ENCODE assay signal across 13 cellular contexts in genomic region chr16:80175011-80175410, GRCh38.
"Had no signal": no experiment of that assay in that cellular context is flagged by ENCODE, and none has a peak within 500 bp of the region (broad histone marks: within the 10 kb centered on the region; RNA-seq: fewer than 3 reads in every experiment).

No MANE protein-coding gene starts in this region.

- H3K9me3 Mint-ChIP-seq: activated naive CD4-positive, alpha-beta T cell treated with anti-CD3 and anti-CD28 coated beads, Interleukin-2, amount 50 U/mL, for 24 hours; effector memory CD8-positive, alpha-beta T cell; mesothelial cell of epicardium; nephron; stimulated activated naive CD8-positive, alpha-beta T cell treated with anti-CD3 and anti-CD28 coated beads, Interleukin-15, Interleukin-2, amounts not matched to agents 100 ng/mL and 50 ng/mL, for 24 hours; T-helper 2 cell treated with Interferon-gamma antibody and Interleukin-4, amounts not matched to agents 5 μg/mL and 100 μg/mL, for 36 hours; type B pancreatic cell had no signal

- H3K27ac Mint-ChIP-seq: activated naive CD4-positive, alpha-beta T cell treated with anti-CD3 and anti-CD28 coated beads, Interleukin-2, amount 50 U/mL, for 24 hours; activated T-cell treated with anti-CD3 and anti-CD28 coated beads, Interleukin-2, amount 50 U/mL, for 72 hours; effector memory CD8-positive, alpha-beta T cell; mesothelial cell of epicardium; nephron; stimulated activated naive CD8-positive, alpha-beta T cell treated with anti-CD3 and anti-CD28 coated beads, Interleukin-15, Interleukin-2, amounts not matched to agents 100 ng/mL and 50 ng/mL, for 24 hours; T-helper 2 cell treated with Interferon-gamma antibody and Interleukin-4, amounts not matched to agents 5 μg/mL and 100 μg/mL, for 36 hours had no signal

- H3K27ac ChIP-seq: lower lobe of right lung had no signal

- H3K9me3 ChIP-seq: lower lobe of right lung had no signal

- H3K4me1 ChIP-seq: lower lobe of right lung had no signal

- H3K36me3 ChIP-seq: lower lobe of right lung had no signal

- FAIRE-seq: TTC549 had no signal

- ATAC-seq: activated T-cell treated with anti-CD3 and anti-CD28 coated beads, Interleukin-2, amount 50 U/mL, for 72 hours; effector memory CD8-positive, alpha-beta T cell; lower lobe of right lung had no signal

- DNase-seq: activated CD4-positive, alpha-beta T cell treated with anti-CD3 and anti-CD28 coated beads, Interleukin-2, amount 50 U/mL, for 4 hours; activated gamma-delta T cell; activated T-cell treated with anti-CD3 and anti-CD28 coated beads, Interleukin-2, amount 50 U/mL, for 72 hours; effector memory CD8-positive, alpha-beta T cell; hypothalamus; lower lobe of right lung had no signal

- H3K36me3 Mint-ChIP-seq: activated naive CD4-positive, alpha-beta T cell treated with anti-CD3 and anti-CD28 coated beads, Interleukin-2, amount 50 U/mL, for 24 hours; mesothelial cell of epicardium; type B pancreatic cell had no signal

- H3K4me3 ChIP-seq: lower lobe of right lung had no signal
